In the genomic region with DNA sequence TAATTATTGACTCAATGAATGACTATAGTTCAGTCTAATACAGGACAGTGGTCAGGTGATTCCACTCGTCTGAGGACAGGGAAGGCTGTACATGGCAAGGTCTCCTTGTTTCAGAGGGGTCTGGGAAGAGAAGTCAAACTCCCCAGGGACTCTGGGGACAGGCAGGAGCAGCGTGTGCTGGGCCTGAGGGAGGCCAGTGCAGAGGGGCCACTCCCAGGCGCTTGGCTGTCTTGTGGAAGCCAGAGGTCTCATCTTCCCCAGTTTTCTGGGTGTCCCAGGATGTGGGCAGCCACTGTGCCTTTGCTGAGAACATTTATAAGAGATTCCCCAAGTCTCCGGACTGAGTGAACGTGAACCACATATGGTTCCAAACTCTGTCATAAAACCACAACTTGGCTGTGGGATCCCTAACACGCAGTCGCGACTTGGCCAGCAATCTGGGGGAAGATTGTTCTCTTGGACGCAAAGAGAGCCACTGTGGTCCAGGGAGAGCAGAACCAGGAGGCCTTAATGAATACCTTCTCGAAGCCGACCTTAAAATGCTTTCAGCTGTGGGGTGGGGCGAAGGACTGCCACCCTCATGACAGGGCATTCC, we compare ENCODE assay signal across 16 cellular contexts.
"Had no signal": no experiment of that assay in that cellular context is flagged by ENCODE, and none has a peak within 500 bp of the region (broad histone marks: within the 10 kb centered on the region; RNA-seq: fewer than 3 reads in every experiment).

No MANE protein-coding gene starts in this region.

- FAIRE-seq: endometrium, islet of Langerhans had no signal

- H3K27me3 ChIP-seq: brain microvascular endothelial cell, dorsolateral prefrontal cortex, esophagus muscularis mucosa, gastrocnemius medialis, heart right ventricle, ovary, uterus had no signal

- H3K4me3 ChIP-seq: dorsolateral prefrontal cortex, esophagus muscularis mucosa, gastrocnemius medialis, heart right ventricle, ovary, uterus had no signal

- H3K9me3 ChIP-seq: esophagus muscularis mucosa, gastrocnemius medialis, heart right ventricle, ovary, uterus had no signal

- H3K36me3 ChIP-seq: brain microvascular endothelial cell, esophagus muscularis mucosa, gastrocnemius medialis, heart right ventricle, ovary, uterus had no signal

- H3K4me1 ChIP-seq: uterus had no signal

- H3K9me3 Mint-ChIP-seq: neural crest cell had no signal

- ATAC-seq: gastrocnemius medialis, left lobe of liver had no signal

- H3K4me3 Mint-ChIP-seq: neural crest cell had no signal

- H3K27ac ChIP-seq: brain microvascular endothelial cell, dorsolateral prefrontal cortex, esophagus muscularis mucosa, gastrocnemius medialis, ovary, uterus had no signal

- DNase-seq: activated CD4-positive, alpha-beta T cell treated with anti-CD3 and anti-CD28 coated beads for 1 hour; activated CD4-positive, alpha-beta T cell treated with anti-CD3 and anti-CD28 coated beads, Interleukin-2, amount 50 U/mL, for 48 hours; activated CD8-positive, alpha-beta memory T cell treated with anti-CD3 and anti-CD28 coated beads, Interleukin-2, amount 50 U/mL, for 4 hours; activated naive CD4-positive, alpha-beta T cell treated with Interleukin-2 at 50 U/mL for 16 hours; brain microvascular endothelial cell; dorsolateral prefrontal cortex; gastrocnemius medialis; heart right ventricle; ovary; stimulated activated CD4-positive, alpha-beta T cell treated with anti-CD3 and anti-CD28 coated beads, Interleukin-4, amount 100 ng/mL, for 4 hours; uterus had no signal
